In genomic region chr5:124393564-124394379, GRCh38 we compare ENCODE assay signal across 16 cellular contexts.
"Had no signal": no experiment of that assay in that cellular context is flagged by ENCODE, and none has a peak within 500 bp of the region (broad histone marks: within the 10 kb centered on the region; RNA-seq: fewer than 3 reads in every experiment).

No MANE protein-coding gene starts in this region.

- FAIRE-seq: astrocyte, endothelial cell of umbilical vein had no signal

- H3K36me3 Mint-ChIP-seq: activated naive CD4-positive, alpha-beta T cell treated with anti-CD3 and anti-CD28 coated beads, Interleukin-2, amount 10 ng/mL, durations not matched to agents 7 days and 5 days had no signal

- ATAC-seq: foreskin keratinocyte had no signal

- DNase-seq: activated CD4-positive, alpha-beta T cell treated with anti-CD3 and anti-CD28 coated beads, Interleukin-2, amount 50 U/mL, for 4 hours; activated CD4-positive, CD25-positive, alpha-beta regulatory T cell treated with anti-CD3 and anti-CD28 coated beads, Interleukin-2, amount 50 U/mL, for 72 hours; activated naive CD4-positive, alpha-beta T cell treated with anti-CD3 and anti-CD28 coated beads, Interleukin-2, amount 10 ng/mL, durations not matched to agents 7 days and 5 days; activated T-cell treated with anti-CD3 and anti-CD28 coated beads, Interleukin-2, amount 50 U/mL, for 1 hour; effector CD8-positive, alpha-beta T cell; foreskin keratinocyte; ovary; stimulated activated CD4-positive, alpha-beta T cell treated with anti-CD3 and anti-CD28 coated beads, Interleukin-12 subunit alpha, Interleukin-12 subunit beta, amount 100 ng/mL, for 4 hours; stimulated activated CD4-positive, alpha-beta T cell treated with anti-CD3 and anti-CD28 coated beads, Interleukin-2, amount 100 ng/mL, for 24 hours; tibial artery; uterus had no signal

- H3K27ac Mint-ChIP-seq: activated naive CD4-positive, alpha-beta T cell treated with anti-CD3 and anti-CD28 coated beads, Interleukin-2, amount 10 ng/mL, durations not matched to agents 7 days and 5 days; mesothelial cell of epicardium had no signal

- H3K27me3 ChIP-seq: cardiac muscle cell, foreskin keratinocyte, ovary, tibial artery, uterus had no signal

- H3K4me1 Mint-ChIP-seq: activated naive CD4-positive, alpha-beta T cell treated with anti-CD3 and anti-CD28 coated beads, Interleukin-2, amount 10 ng/mL, durations not matched to agents 7 days and 5 days had no signal

- H3K4me3 ChIP-seq: cardiac muscle cell, coronary artery, ovary, tibial artery, uterus had no signal

- H3K36me3 ChIP-seq: cardiac muscle cell, ovary, tibial artery, uterus had no signal

- H3K27ac ChIP-seq: cardiac muscle cell, coronary artery, foreskin keratinocyte, ovary, tibial artery, uterus had no signal

- H3K9me3 Mint-ChIP-seq: activated naive CD4-positive, alpha-beta T cell treated with anti-CD3 and anti-CD28 coated beads, Interleukin-2, amount 10 ng/mL, durations not matched to agents 7 days and 5 days had no signal

- H3K27me3 Mint-ChIP-seq: activated naive CD4-positive, alpha-beta T cell treated with anti-CD3 and anti-CD28 coated beads, Interleukin-2, amount 10 ng/mL, durations not matched to agents 7 days and 5 days had no signal

- H3K4me1 ChIP-seq: foreskin keratinocyte, tibial artery, uterus had no signal

- H3K9me3 ChIP-seq: uterus had no signal

- H3K4me3 Mint-ChIP-seq: activated naive CD4-positive, alpha-beta T cell treated with anti-CD3 and anti-CD28 coated beads, Interleukin-2, amount 10 ng/mL, durations not matched to agents 7 days and 5 days; mesothelial cell of epicardium had no signal
